ENCODE assay signal across 17 cellular contexts in genomic region chr2:167183916-167184315, GRCh38.
DNase-seq lines count a peak whose midpoint lies in the region; ATAC-seq lines count a peak whose summit lies in the region.
"Had no signal": no experiment of that assay in that cellular context is flagged by ENCODE, and none has a peak within 500 bp of the region (broad histone marks: within the 10 kb centered on the region; RNA-seq: fewer than 3 reads in every experiment).

No MANE protein-coding gene starts in this region.

- H3K4me1 ChIP-seq in neuronal stem cell (ENCODE audit: control insufficient read depth in 2 of 2, insufficient read depth in 1 of 2, low read depth in 1 of 2, low read length in 2 of 2) (peaks cover 3 to 5% of the 10 kb centered on the region in 2 donors), trophoblast cell (ENCODE audit: control insufficient read depth in 1 of 2, insufficient read depth in 2 of 2, low read length in 2 of 2) (no peaks in the 10 kb centered on the region)

- H2BK12ac ChIP-seq in neuronal stem cell (ENCODE audit: low read length): no peak overlapping the region
- H2BK12ac ChIP-seq in trophoblast cell (ENCODE audit: low read length): no peak overlapping the region

- H3K9ac ChIP-seq in neuronal stem cell (ENCODE audit: low read depth, low read length, poor library complexity) (no peak overlapping the region), trophoblast cell (ENCODE audit: low read length) (no peak overlapping the region)

- H3K4ac ChIP-seq in neuronal stem cell (ENCODE audit: low read length) (no peak overlapping the region), trophoblast cell (ENCODE audit: low read depth, low read length) (no peak overlapping the region)

- H3K27me3 ChIP-seq in neuronal stem cell (ENCODE audit: control insufficient read depth in 3 of 3, insufficient read depth in 3 of 3, low read depth in 1 of 3, low read length in 3 of 3) (no peaks in the 10 kb centered on the region), trophoblast cell (ENCODE audit: insufficient read depth, low read length) (no peaks in the 10 kb centered on the region)

- H4K12ac ChIP-seq in trophoblast cell (ENCODE audit: low read depth, low read length): no peak overlapping the region

- H2BK15ac ChIP-seq in neuronal stem cell (ENCODE audit: low read length): no peak overlapping the region

- H3K27ac ChIP-seq in neuronal stem cell (replicated peaks; ENCODE audit: low read length) (no peak overlapping the region), trophoblast cell (ENCODE audit: low read depth, low read length) (no peak overlapping the region)

- ATAC-seq in GM19397 (IDR thresholded peaks at IDR 0.05; ENCODE audit: unreplicated experiment): no peak
- ATAC-seq: HepG2, SK-N-SH treated with all-trans-retinoic acid at 6 μM for 48 hours had no signal

- H3K4me3 ChIP-seq in neuronal stem cell (ENCODE audit: low read length in 2 of 2) (no peak overlapping the region), trophoblast cell (ENCODE audit: low read depth, low read length) (no peak overlapping the region)

- H3K18ac ChIP-seq in neuronal stem cell (ENCODE audit: low read length) (no peak overlapping the region), trophoblast cell (ENCODE audit: low read length) (no peak overlapping the region)

- no CpG with 5 or more reads among the region's 4 CpGs for WGBS in neuronal stem cell (ENCODE audit: extremely low coverage in 2 of 2, insufficient read length in 2 of 2, insufficient replicate concordance in 1 of 2), 2 donors
- no CpG with 5 or more reads among the region's 4 CpGs for WGBS in trophoblast cell (ENCODE audit: extremely low coverage, insufficient coverage, insufficient read length)

- H3K9me3 ChIP-seq in neuronal stem cell (replicated peaks in 1 of 2; ENCODE audit: control insufficient read depth in 2 of 2, insufficient read depth in 1 of 2, low read depth in 1 of 2, low read length in 2 of 2): no peaks in the 10 kb centered on the region
- no peaks in the 10 kb centered on the region for H3K9me3 ChIP-seq in trophoblast cell (ENCODE audit: insufficient read depth, low read depth, low read length)

- no peak overlapping the region for H3K23ac ChIP-seq in neuronal stem cell (ENCODE audit: low read depth, low read length, poor library complexity)
- no peak overlapping the region for H3K23ac ChIP-seq in trophoblast cell (ENCODE audit: low read length)

- H4K91ac ChIP-seq in neuronal stem cell (ENCODE audit: low read depth, low read length, poor library complexity) (no peak overlapping the region), trophoblast cell (ENCODE audit: low read depth, low read length) (no peak overlapping the region)

- DNase-seq in G401 (ENCODE audit: low spot score): peak; percentile 99
- DNase-seq in NCI-H2171 treated with DMSO at 0.1 percent for 48 hours (lab: John Stamatoyannopoulos, UW): peak; percentile 66
- peak; percentile 70 for DNase-seq in cerebellum (ENCODE audit: low spot score)
- no peak for DNase-seq in neuronal stem cell (ENCODE audit: low spot score)
- no peak for DNase-seq in MV-4-11 (lab: John Stamatoyannopoulos, UW)
- DNase-seq in trophoblast cell: no peak
- DNase-seq: CD4-positive, alpha-beta memory T cell; HFFc6; KG1; NCI-H1105; NCI-H1930; NCI-H510A treated with DMSO at 0.1 percent for 48 hours; NK-92 treated with Interleukin-12 subunit alpha and Interleukin-12 subunit beta, amount 100 ng/mL, for 24 hours; SHP77 had no signal

- no peaks in the 10 kb centered on the region for H3K36me3 ChIP-seq in neuronal stem cell (replicated peaks in 1 of 2; ENCODE audit: control insufficient read depth in 2 of 2, insufficient read depth in 2 of 2, low read length in 2 of 2)
- no peaks in the 10 kb centered on the region for H3K36me3 ChIP-seq in trophoblast cell (ENCODE audit: control insufficient read depth in 1 of 2, insufficient read depth in 2 of 2, low read length in 2 of 2)

- no peaks in the 10 kb centered on the region for H3K79me1 ChIP-seq in neuronal stem cell (ENCODE audit: low read depth, low read length)
- H3K79me1 ChIP-seq in trophoblast cell (ENCODE audit: low read length): no peaks in the 10 kb centered on the region

- H2BK5ac ChIP-seq in neuronal stem cell (ENCODE audit: low read length) (no peak overlapping the region), trophoblast cell (ENCODE audit: low read depth, low read length, poor library complexity) (no peak overlapping the region)

- H2BK120ac ChIP-seq in neuronal stem cell (ENCODE audit: low read depth, low read length): no peak overlapping the region
- no peak overlapping the region for H2BK120ac ChIP-seq in trophoblast cell (ENCODE audit: insufficient read depth, low read length, poor library complexity)

- H2AFZ ChIP-seq in neuronal stem cell (ENCODE audit: low read length): peak overlapping the region; percentile 57
- H2AFZ ChIP-seq in trophoblast cell (ENCODE audit: insufficient read depth, low read length, poor library complexity): no peak overlapping the region

- H3K79me2 ChIP-seq in trophoblast cell (ENCODE audit: control insufficient read depth, insufficient read depth, low read length, poor library complexity): no peaks in the 10 kb centered on the region

- H3K4me2 ChIP-seq in neuronal stem cell (ENCODE audit: insufficient read depth, low read length, poor library complexity, severe bottlenecking) (no peak overlapping the region), trophoblast cell (ENCODE audit: low read length) (no peak overlapping the region)

- H3K14ac ChIP-seq in neuronal stem cell (ENCODE audit: low read length) (no peak overlapping the region), trophoblast cell (ENCODE audit: low read length) (no peak overlapping the region)

- no peak overlapping the region for H4K8ac ChIP-seq in neuronal stem cell (ENCODE audit: low read depth, low read length)
- H4K8ac ChIP-seq in trophoblast cell (ENCODE audit: low read depth, low read length): no peak overlapping the region

- in situ Hi-C loops in G401 (cut with HindIII; ENCODE audit: low sequenced_read_pairs): no loop called here

- H2AK5ac ChIP-seq in neuronal stem cell (ENCODE audit: low read depth, low read length) (no peak overlapping the region), trophoblast cell (ENCODE audit: low read length) (no peak overlapping the region)

Comparison
In these comparisons a context has a peak if more than half of its experiments do, and no peak if none do; other contexts are left out.
1. DNase-seq: peak in G401 (single experiment), NCI-H2171 treated with DMSO at 0.1 percent for 48 hours (single experiment) and cerebellum (single experiment); none in neuronal stem cell (single experiment), MV-4-11 (single experiment) and trophoblast cell (0 of 2).